ENCODE assay signal across 8 cellular contexts in genomic region chr5:52948418-52949076, GRCh38. TPM values are rescaled to one million over a fixed set of nuclear protein-coding genes. Genes with fewer than 3 reads are reported as not detected.
DNase-seq lines count a peak whose midpoint lies in the region; ATAC-seq and TF ChIP-seq lines count a peak whose summit lies in the region.

No MANE protein-coding gene starts in this region.

- POLR2A ChIA-PET in CD8-positive, alpha-beta T cell (lab: Charles Lee), result interaction anchor here (0.6 to 1.7 kb wide), 5 partner anchors 12 to 164 kb away, joined by 3 to 11 read pairs (median 3); partner anchors contain the start of gene MOCS2
- POLR2A ChIA-PET in activated CD4-positive, alpha-beta memory T cell treated with anti-CD3 and anti-CD28 coated beads for 36 hours (lab: Charles Lee), result interaction anchor here (1.4 to 1.7 kb wide), 2 partner anchors 141 to 161 kb away, joined by 4 to 5 read pairs; partner anchors contain the start of gene MOCS2

- peaks cover 3% of the 10 kb centered on the region for H3K4me1 ChIP-seq in CD8-positive, alpha-beta T cell (ENCODE audit: insufficient read depth, low read length)

- no peaks in the 10 kb centered on the region for H3K36me3 ChIP-seq in CD8-positive, alpha-beta T cell (ENCODE audit: insufficient read depth, low read length)

- peaks cover 20% of the 10 kb centered on the region for H3K4me1 Mint-ChIP-seq in CD8-positive, alpha-beta T cell (ENCODE audit: low read depth)
- H3K4me1 Mint-ChIP-seq in activated CD4-positive, alpha-beta memory T cell treated with anti-CD3 and anti-CD28 coated beads for 36 hours (ENCODE audit: low read depth), result peaks cover 9% of the 10 kb centered on the region
- H3K4me1 Mint-ChIP-seq in effector memory CD8-positive, alpha-beta T cell (ENCODE audit: low read depth in 2 of 2), result peaks cover 5 to 10% of the 10 kb centered on the region in 2 donors
- H3K4me1 Mint-ChIP-seq in stimulated activated memory B cell treated with anti-CD40 and anti-IgM and Interleukin-4, amounts not matched to agents 10 μg/mL and 1 μg/mL and 100 μg/mL, for 72 hours, result peaks cover 8% of the 10 kb centered on the region

- ATAC-seq in CD8-positive, alpha-beta T cell, result peak; percentile 100
- ATAC-seq in GM19351 (IDR thresholded peaks at IDR 0.05; ENCODE audit: unreplicated experiment), result peak; percentile 99
- ATAC-seq in HG03432 (IDR thresholded peaks at IDR 0.05; ENCODE audit: unreplicated experiment), result peak; percentile 100
- ATAC-seq in effector memory CD8-positive, alpha-beta T cell (replicated peaks), result peak; percentile 99
- ATAC-seq in stimulated activated memory B cell treated with anti-CD40 and anti-IgM and Interleukin-4, amounts not matched to agents 10 μg/mL and 1 μg/mL and 100 μg/mL, for 72 hours, result peak; percentile 88

- peak; percentile 21 to 66 (median 49) for DNase-seq in CD8-positive, alpha-beta T cell
- DNase-seq in NCI-H526 treated with DMSO at 0.1 percent for 48 hours (lab: John Stamatoyannopoulos, UW) (peak; percentile 25), middle frontal gyrus (ENCODE audit: extremely low spot score, low spot score) (peak; percentile 53)
- peak; percentile 74 for DNase-seq in activated CD4-positive, alpha-beta memory T cell treated with anti-CD3 and anti-CD28 coated beads for 36 hours
- peak; percentile 50 to 69 (median 61) for DNase-seq in effector memory CD8-positive, alpha-beta T cell

- H3K27me3 Mint-ChIP-seq in CD8-positive, alpha-beta T cell (ENCODE audit: low read depth), result no peaks in the 10 kb centered on the region
- no peaks in the 10 kb centered on the region for H3K27me3 Mint-ChIP-seq in activated CD4-positive, alpha-beta memory T cell treated with anti-CD3 and anti-CD28 coated beads for 36 hours
- H3K27me3 Mint-ChIP-seq in effector memory CD8-positive, alpha-beta T cell, result peaks cover 0 to under 1% of the 10 kb centered on the region in 2 donors
- no peaks in the 10 kb centered on the region for H3K27me3 Mint-ChIP-seq in stimulated activated memory B cell treated with anti-CD40 and anti-IgM and Interleukin-4, amounts not matched to agents 10 μg/mL and 1 μg/mL and 100 μg/mL, for 72 hours

- no peak overlapping the region for H3K27ac ChIP-seq in CD8-positive, alpha-beta T cell (ENCODE audit: low read depth, low read length)

- intact Hi-C loops in CD8-positive, alpha-beta T cell (cut with DNase I, micrococcal nuclease), result loop anchor here (1.0 to 10.0 kb wide), 4 partner anchors 148 to 1466 kb away; no protein-coding TSS in a partner anchor
- intact Hi-C loops in activated CD4-positive, alpha-beta memory T cell treated with anti-CD3 and anti-CD28 coated beads for 36 hours (cut with micrococcal nuclease), result loop anchor here (1.0 to 5.0 kb wide), 6 partner anchors 32 to 1264 kb away; partner anchors contain the start of genes ITGA2 and MOCS2

- H3K36me3 Mint-ChIP-seq in CD8-positive, alpha-beta T cell, result peaks cover 3% of the 10 kb centered on the region
- no peaks in the 10 kb centered on the region for H3K36me3 Mint-ChIP-seq in activated CD4-positive, alpha-beta memory T cell treated with anti-CD3 and anti-CD28 coated beads for 36 hours
- H3K36me3 Mint-ChIP-seq in effector memory CD8-positive, alpha-beta T cell (ENCODE audit: insufficient read depth), result no peaks in the 10 kb centered on the region
- no peaks in the 10 kb centered on the region for H3K36me3 Mint-ChIP-seq in stimulated activated memory B cell treated with anti-CD40 and anti-IgM and Interleukin-4, amounts not matched to agents 10 μg/mL and 1 μg/mL and 100 μg/mL, for 72 hours

- peak; percentile 85 for TF ChIP-seq CTCF in CD8-positive, alpha-beta T cell (IDR thresholded peaks at IDR 0.05)

- no peak overlapping the region for H3K4me3 Mint-ChIP-seq in CD8-positive, alpha-beta T cell
- no peak overlapping the region for H3K4me3 Mint-ChIP-seq in activated CD4-positive, alpha-beta memory T cell treated with anti-CD3 and anti-CD28 coated beads for 36 hours
- no peak overlapping the region for H3K4me3 Mint-ChIP-seq in effector memory CD8-positive, alpha-beta T cell
- no peak overlapping the region for H3K4me3 Mint-ChIP-seq in stimulated activated memory B cell treated with anti-CD40 and anti-IgM and Interleukin-4, amounts not matched to agents 10 μg/mL and 1 μg/mL and 100 μg/mL, for 72 hours

- CTCF ChIA-PET in CD8-positive, alpha-beta T cell (lab: Charles Lee), result interaction anchor here (0.6 to 5.5 kb wide), 19 partner anchors 8 to 1985 kb away, joined by 3 to 134 read pairs (median 4); partner anchors contain the start of gene MOCS2
- CTCF ChIA-PET in activated CD4-positive, alpha-beta memory T cell treated with anti-CD3 and anti-CD28 coated beads for 36 hours (lab: Charles Lee), result interaction anchor here (0.5 to 8.3 kb wide), 39 partner anchors 10 to 1280 kb away, joined by 3 to 194 read pairs (median 6); partner anchors contain the start of genes ITGA2 and MOCS2

- no peaks in the 10 kb centered on the region for H3K9me3 Mint-ChIP-seq in CD8-positive, alpha-beta T cell
- no peaks in the 10 kb centered on the region for H3K9me3 Mint-ChIP-seq in activated CD4-positive, alpha-beta memory T cell treated with anti-CD3 and anti-CD28 coated beads for 36 hours
- no peaks in the 10 kb centered on the region for H3K9me3 Mint-ChIP-seq in effector memory CD8-positive, alpha-beta T cell
- H3K9me3 Mint-ChIP-seq in stimulated activated memory B cell treated with anti-CD40 and anti-IgM and Interleukin-4, amounts not matched to agents 10 μg/mL and 1 μg/mL and 100 μg/mL, for 72 hours, result no peaks in the 10 kb centered on the region

- H3K27ac Mint-ChIP-seq in CD8-positive, alpha-beta T cell, result no peak overlapping the region
- H3K27ac Mint-ChIP-seq in activated CD4-positive, alpha-beta memory T cell treated with anti-CD3 and anti-CD28 coated beads for 36 hours, result no peak overlapping the region
- H3K27ac Mint-ChIP-seq in effector memory CD8-positive, alpha-beta T cell, result peak overlapping the region in 1 of 2 donors; percentile 55
- H3K27ac Mint-ChIP-seq in stimulated activated memory B cell treated with anti-CD40 and anti-IgM and Interleukin-4, amounts not matched to agents 10 μg/mL and 1 μg/mL and 100 μg/mL, for 72 hours, result no peak overlapping the region

- H3K27me3 ChIP-seq in CD8-positive, alpha-beta T cell (ENCODE audit: insufficient read depth, low read length), result no peaks in the 10 kb centered on the region

- H3K4me3 ChIP-seq in CD8-positive, alpha-beta T cell (ENCODE audit: low read depth, low read length), result no peak overlapping the region

- no peaks in the 10 kb centered on the region for H3K9me3 ChIP-seq in CD8-positive, alpha-beta T cell (ENCODE audit: low read length)

RNA-seq across cellular contexts. Expression of gene ITGA2, which starts 40.6 kb away (rescaled TPM):
- total RNA-seq in CD8-positive, alpha-beta T cell, result not detected
- total RNA-seq in activated CD4-positive, alpha-beta memory T cell treated with anti-CD3 and anti-CD28 coated beads for 36 hours, result 1 to 10 TPM; 2.2 to 2.3 TPM
